Comparison of ENCODE assay signal across 8 cellular contexts in the genomic region with DNA sequence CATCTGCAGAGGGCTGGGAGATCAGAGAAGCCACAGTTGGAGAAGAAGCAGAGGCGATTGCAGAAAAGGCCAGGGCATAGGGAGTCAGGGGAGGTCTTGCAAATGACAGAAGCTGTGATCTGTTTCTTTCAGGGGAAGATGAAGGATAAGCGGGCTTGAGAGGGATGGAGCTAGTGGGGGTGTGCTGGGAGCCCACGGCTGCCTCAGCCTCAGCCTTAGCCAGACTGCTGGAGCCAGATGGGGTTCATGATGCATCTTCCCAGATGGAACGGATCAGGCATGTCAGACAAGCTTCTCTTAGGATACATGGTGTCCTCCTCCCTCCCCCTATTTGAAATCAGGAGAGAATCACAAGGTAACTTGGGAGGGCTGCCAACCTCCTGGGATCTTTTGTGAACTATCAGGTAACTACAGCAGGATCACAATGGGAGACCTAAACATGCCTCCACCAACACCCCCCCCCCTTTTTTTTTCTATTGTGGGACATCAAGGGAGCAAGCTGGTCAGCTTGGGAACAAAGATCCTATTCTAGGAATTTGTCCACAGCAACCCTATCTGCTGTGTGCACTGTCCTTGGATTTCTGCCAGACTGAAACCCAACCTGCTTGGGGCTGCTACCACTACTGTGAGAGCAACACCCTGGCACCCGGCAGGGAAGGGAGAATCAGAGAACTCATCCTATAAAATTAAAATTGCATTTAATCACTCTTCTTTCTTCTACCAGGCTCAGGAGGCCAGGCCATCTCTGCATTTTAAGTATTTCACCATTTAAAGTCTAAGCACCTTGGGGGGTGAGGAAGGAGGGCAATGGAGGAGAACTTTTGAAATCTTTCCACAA. TPM values are rescaled to one million over a fixed set of nuclear protein-coding genes. Genes with fewer than 3 reads are reported as not detected.
DNase-seq lines count a peak whose midpoint lies in the region; ATAC-seq and TF ChIP-seq lines count a peak whose summit lies in the region.

No MANE protein-coding gene starts in this region.

- peak overlapping the region; percentile 60 to 76 (median 66) for H3K27ac ChIP-seq in esophagus muscularis mucosa (replicated peaks in 1 of 4)

- WGBS in esophagus muscularis mucosa: 38% methylated on average over 5 of the region's 5 CpGs

- H3K27me3 ChIP-seq in esophagus muscularis mucosa: no peaks in the 10 kb centered on the region

- H3K36me3 Mint-ChIP-seq in activated T-cell treated with anti-CD3 and anti-CD28 coated beads, Interleukin-2, amount 50 U/mL, for 24 hours (ENCODE audit: low read depth): no peaks in the 10 kb centered on the region

- no peak for TF ChIP-seq EP300 in esophagus muscularis mucosa (IDR thresholded peaks at IDR 0.05)

- intact Hi-C loops in esophagus muscularis mucosa (cut with DNase I): no loop called here

- peaks cover 41 to 55% (median 52%) of the 10 kb centered on the region in 4 donors for H3K4me1 ChIP-seq in esophagus muscularis mucosa

- no peak overlapping the region for H3K4me3 Mint-ChIP-seq in activated T-cell treated with anti-CD3 and anti-CD28 coated beads, Interleukin-2, amount 50 U/mL, for 24 hours

- H3K36me3 ChIP-seq in esophagus muscularis mucosa: no peaks in the 10 kb centered on the region

- no peak for TF ChIP-seq POLR2A in esophagus muscularis mucosa (IDR thresholded peaks at IDR 0.05; ENCODE audit: low read depth)

- H3K4me1 Mint-ChIP-seq in activated T-cell treated with anti-CD3 and anti-CD28 coated beads, Interleukin-2, amount 50 U/mL, for 24 hours (ENCODE audit: low read depth): no peaks in the 10 kb centered on the region

- no peak for ATAC-seq in HG03521 (IDR thresholded peaks at IDR 0.05; ENCODE audit: unreplicated experiment)
- no peak for ATAC-seq in HG02798 (IDR thresholded peaks at IDR 0.05; ENCODE audit: poor library complexity, unreplicated experiment)

- no peak for TF ChIP-seq CTCF in esophagus muscularis mucosa (IDR thresholded peaks at IDR 0.05)

- H3K9me3 ChIP-seq in esophagus muscularis mucosa: no peaks in the 10 kb centered on the region

- peak overlapping the region in 1 of 4 donors; percentile 8 for H3K4me3 ChIP-seq in esophagus muscularis mucosa

- H3K27me3 Mint-ChIP-seq in activated T-cell treated with anti-CD3 and anti-CD28 coated beads, Interleukin-2, amount 50 U/mL, for 24 hours: peaks cover 9% of the 10 kb centered on the region

- H3K9me3 Mint-ChIP-seq in activated T-cell treated with anti-CD3 and anti-CD28 coated beads, Interleukin-2, amount 50 U/mL, for 24 hours: no peaks in the 10 kb centered on the region

- DNase-seq in HCEC 1CT: peak; percentile 88
- peak; percentile 95 for DNase-seq in NCI-H82 (lab: John Stamatoyannopoulos, UW)
- DNase-seq in esophagus muscularis mucosa (ENCODE audit: extremely low spot score): no peak
- peak; percentile 52 for DNase-seq in pons (ENCODE audit: low spot score)
- no peak for DNase-seq in stimulated activated CD4-positive, alpha-beta T cell treated with anti-CD3 and anti-CD28 coated beads, Interleukin-4, amount 100 ng/mL, for 4 hours
- no peak for DNase-seq in activated T-cell treated with anti-CD3 and anti-CD28 coated beads, Interleukin-2, amount 50 U/mL, for 24 hours

- no peak overlapping the region for H3K27ac Mint-ChIP-seq in activated T-cell treated with anti-CD3 and anti-CD28 coated beads, Interleukin-2, amount 50 U/mL, for 24 hours

RNA-seq across cellular contexts. Expression of a gene that starts 10.7 kb away (rescaled TPM):
- total RNA-seq in esophagus muscularis mucosa: 100 to 1,000 TPM; 170 to 231 (median 177) TPM

Comparison
In these comparisons a context has a peak if more than half of its experiments do, and no peak if none do; other contexts are left out.
1. DNase-seq: peak in HCEC 1CT (single experiment), NCI-H82 (single experiment) and pons (single experiment); none in esophagus muscularis mucosa (single experiment), stimulated activated CD4-positive, alpha-beta T cell treated with anti-CD3 and anti-CD28 coated beads, Interleukin-4, amount 100 ng/mL, for 4 hours (0 of 2) and activated T-cell treated with anti-CD3 and anti-CD28 coated beads, Interleukin-2, amount 50 U/mL, for 24 hours (single experiment).